ENCODE assay signal across 9 cellular contexts in genomic region chr9:89178162-89179120, GRCh38. TPM values are rescaled to one million over a fixed set of nuclear protein-coding genes. Genes with fewer than 3 reads are reported as not detected.
A peak's percentile ranks its signal among the peaks of the same experiment; 100 is the strongest.
DNase-seq lines count a peak whose midpoint lies in the region; ATAC-seq lines count a peak whose summit lies in the region.
"Had no signal": no experiment of that assay in that cellular context is flagged by ENCODE, and none has a peak within 500 bp of the region (broad histone marks: within the 10 kb centered on the region; RNA-seq: fewer than 3 reads in every experiment).

Gene SHC3, minus strand, starts transcription at chr9:89178818. Its CDS starts 358 bp downstream, at chr9:89178460.

- H3K9me3 ChIP-seq in iPS-18c (ENCODE audit: control insufficient read depth, insufficient read depth, low read length) = peaks cover 2% of the 10 kb centered on the region

- no peaks in the 10 kb centered on the region for H3K9me3 Mint-ChIP-seq in activated T-helper 17 cell treated with anti-CD3 and anti-CD28 coated beads, Interleukin-2, amount 50 U/mL, for 72 hours
- H3K9me3 Mint-ChIP-seq: activated B cell treated with CpG ODN at 0.5 μM for 24 hours had no signal

- H3K4me3 ChIP-seq in iPS-18c (ENCODE audit: insufficient read depth, low read depth, low read length) = peak within 1 kb of the TSS; percentile 68

- H3K4me1 Mint-ChIP-seq in activated T-helper 17 cell treated with anti-CD3 and anti-CD28 coated beads, Interleukin-2, amount 50 U/mL, for 72 hours = peaks cover 6% of the 10 kb centered on the region

- ATAC-seq in activated T-helper 17 cell treated with anti-CD3 and anti-CD28 coated beads, Interleukin-2, amount 50 U/mL, for 72 hours (replicated peaks) = no peak
- ATAC-seq in HG03432 (IDR thresholded peaks at IDR 0.05; ENCODE audit: unreplicated experiment) = no peak

- H3K27ac Mint-ChIP-seq in activated T-helper 17 cell treated with anti-CD3 and anti-CD28 coated beads, Interleukin-2, amount 50 U/mL, for 72 hours = no peak within 1 kb of the TSS
- H3K27ac Mint-ChIP-seq: activated B cell treated with CpG ODN at 0.5 μM for 24 hours had no signal

- DNase-seq in NCI-H146 (lab: John Stamatoyannopoulos, UW) (peak; percentile 4), NCI-H146 treated with DMSO at 0.1 percent for 48 hours (lab: John Stamatoyannopoulos, UW; ENCODE audit: unreplicated experiment) (no peak), NCI-H2029 (lab: John Stamatoyannopoulos, UW) (no peak), KG1 (lab: John Stamatoyannopoulos, UW) (no peak)
- DNase-seq in stimulated activated CD8-positive, alpha-beta memory T cell treated with anti-CD3 and anti-CD28 coated beads, Interleukin-4, amount 100 ng/mL, for 48 hours = peak; percentile 32
- DNase-seq: activated B cell treated with CpG ODN at 0.5 μM for 24 hours had no signal

- H3K27me3 Mint-ChIP-seq in activated T-helper 17 cell treated with anti-CD3 and anti-CD28 coated beads, Interleukin-2, amount 50 U/mL, for 72 hours = peaks cover 44% of the 10 kb centered on the region

- H3K4me3 Mint-ChIP-seq in activated T-helper 17 cell treated with anti-CD3 and anti-CD28 coated beads, Interleukin-2, amount 50 U/mL, for 72 hours = peak within 1 kb of the TSS; percentile 57

- H3K36me3 Mint-ChIP-seq in activated T-helper 17 cell treated with anti-CD3 and anti-CD28 coated beads, Interleukin-2, amount 50 U/mL, for 72 hours (ENCODE audit: low read depth) = no peaks in the 10 kb centered on the region

RNA-seq across cellular contexts. Expression of gene SHC3, which starts in this region (rescaled TPM):
- not detected for total RNA-seq in activated T-helper 17 cell treated with anti-CD3 and anti-CD28 coated beads, Interleukin-2, amount 50 U/mL, for 72 hours
- total RNA-seq: activated B cell treated with CpG ODN at 0.5 μM for 24 hours had no signal

Comparison
In these comparisons a context has a peak if more than half of its experiments do, and no peak if none do; other contexts are left out.
1. DNase-seq: peak in NCI-H146 (single experiment) and stimulated activated CD8-positive, alpha-beta memory T cell treated with anti-CD3 and anti-CD28 coated beads, Interleukin-4, amount 100 ng/mL, for 48 hours (single experiment); none in NCI-H146 treated with DMSO at 0.1 percent for 48 hours (single experiment), NCI-H2029 (single experiment) and KG1 (single experiment).